In genomic region chr12:124881123-124881522, GRCh38 we compare ENCODE assay signal across 1 cellular context.
TF ChIP-seq lines count a peak whose summit lies in the region.

No MANE protein-coding gene starts in this region.

TF ChIP-seq in HepG2, 621 proteins besides CTCF, POLR2A, EP300 and RAD21 (continues in another document):
- TF ChIP-seq, protein P1, sequence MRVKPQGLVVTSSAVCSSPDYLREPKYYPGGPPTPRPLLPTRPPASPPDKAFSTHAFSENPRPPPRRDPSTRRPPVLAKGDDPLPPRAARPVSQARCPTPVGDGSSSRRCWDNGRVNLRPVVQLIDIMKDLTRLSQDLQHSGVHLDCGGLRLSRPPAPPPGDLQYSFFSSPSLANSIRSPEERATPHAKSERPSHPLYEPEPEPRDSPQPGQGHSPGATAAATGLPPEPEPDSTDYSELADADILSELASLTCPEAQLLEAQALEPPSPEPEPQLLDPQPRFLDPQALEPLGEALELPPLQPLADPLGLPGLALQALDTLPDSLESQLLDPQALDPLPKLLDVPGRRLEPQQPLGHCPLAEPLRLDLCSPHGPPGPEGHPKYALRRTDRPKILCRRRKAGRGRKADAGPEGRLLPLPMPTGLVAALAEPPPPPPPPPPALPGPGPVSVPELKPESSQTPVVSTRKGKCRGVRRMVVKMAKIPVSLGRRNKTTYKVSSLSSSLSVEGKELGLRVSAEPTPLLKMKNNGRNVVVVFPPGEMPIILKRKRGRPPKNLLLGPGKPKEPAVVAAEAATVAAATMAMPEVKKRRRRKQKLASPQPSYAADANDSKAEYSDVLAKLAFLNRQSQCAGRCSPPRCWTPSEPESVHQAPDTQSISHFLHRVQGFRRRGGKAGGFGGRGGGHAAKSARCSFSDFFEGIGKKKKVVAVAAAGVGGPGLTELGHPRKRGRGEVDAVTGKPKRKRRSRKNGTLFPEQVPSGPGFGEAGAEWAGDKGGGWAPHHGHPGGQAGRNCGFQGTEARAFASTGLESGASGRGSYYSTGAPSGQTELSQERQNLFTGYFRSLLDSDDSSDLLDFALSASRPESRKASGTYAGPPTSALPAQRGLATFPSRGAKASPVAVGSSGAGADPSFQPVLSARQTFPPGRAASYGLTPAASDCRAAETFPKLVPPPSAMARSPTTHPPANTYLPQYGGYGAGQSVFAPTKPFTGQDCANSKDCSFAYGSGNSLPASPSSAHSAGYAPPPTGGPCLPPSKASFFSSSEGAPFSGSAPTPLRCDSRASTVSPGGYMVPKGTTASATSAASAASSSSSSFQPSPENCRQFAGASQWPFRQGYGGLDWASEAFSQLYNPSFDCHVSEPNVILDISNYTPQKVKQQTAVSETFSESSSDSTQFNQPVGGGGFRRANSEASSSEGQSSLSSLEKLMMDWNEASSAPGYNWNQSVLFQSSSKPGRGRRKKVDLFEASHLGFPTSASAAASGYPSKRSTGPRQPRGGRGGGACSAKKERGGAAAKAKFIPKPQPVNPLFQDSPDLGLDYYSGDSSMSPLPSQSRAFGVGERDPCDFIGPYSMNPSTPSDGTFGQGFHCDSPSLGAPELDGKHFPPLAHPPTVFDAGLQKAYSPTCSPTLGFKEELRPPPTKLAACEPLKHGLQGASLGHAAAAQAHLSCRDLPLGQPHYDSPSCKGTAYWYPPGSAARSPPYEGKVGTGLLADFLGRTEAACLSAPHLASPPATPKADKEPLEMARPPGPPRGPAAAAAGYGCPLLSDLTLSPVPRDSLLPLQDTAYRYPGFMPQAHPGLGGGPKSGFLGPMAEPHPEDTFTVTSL (CRISPR knock-in tag; IDR thresholded peaks at IDR 0.05; ENCODE audit: borderline replicate concordance), result 0 out of 2 replicates have a peak, but pooled peaks have one; percentile 35
- no peak for TF ChIP-seq ZNF547 (CRISPR knock-in tag; IDR thresholded peaks at IDR 0.05)
- TF ChIP-seq ETV5 (CRISPR knock-in tag; IDR thresholded peaks at IDR 0.05; ENCODE audit: borderline replicate concordance), result peak; percentile 96
- TF ChIP-seq DPF2 (CRISPR knock-in tag; IDR thresholded peaks at IDR 0.05; ENCODE audit: borderline replicate concordance, low read depth), result peak; percentile 61
- TF ChIP-seq ZNF557 (CRISPR knock-in tag; IDR thresholded peaks at IDR 0.05), result peak; percentile 85; the same call in 1 of the 2 replicates
- TF ChIP-seq ARID5B (CRISPR knock-in tag; IDR thresholded peaks at IDR 0.05), result peak; percentile 69
- 0 out of 2 replicates have a peak, but pooled peaks have one; percentile 68 for TF ChIP-seq ZNF264 (CRISPR knock-in tag; IDR thresholded peaks at IDR 0.05)
- TF ChIP-seq SALL1 (CRISPR knock-in tag; IDR thresholded peaks at IDR 0.05), result peak; percentile 81
- no peak for TF ChIP-seq SCMH1 (CRISPR knock-in tag; IDR thresholded peaks at IDR 0.05; ENCODE audit: borderline replicate concordance)
- no peak for TF ChIP-seq MAFG (CRISPR knock-in tag; IDR thresholded peaks at IDR 0.05)
- no peak for TF ChIP-seq ZBTB1 (CRISPR knock-in tag; IDR thresholded peaks at IDR 0.05; ENCODE audit: borderline replicate concordance)
- TF ChIP-seq XRCC5 (optimal IDR thresholded peaks at IDR 0.05; ENCODE audit: low read length), result peak; percentile 21
- 0 out of 2 replicates have a peak, but pooled peaks have one; percentile 21 for TF ChIP-seq DMAP1 (CRISPR knock-in tag; IDR thresholded peaks at IDR 0.05)
- peak; percentile 67; the same call in 1 of the 2 replicates for TF ChIP-seq ZSCAN21 (CRISPR knock-in tag; IDR thresholded peaks at IDR 0.05; ENCODE audit: borderline replicate concordance)
- TF ChIP-seq RARA (CRISPR knock-in tag; IDR thresholded peaks at IDR 0.05), result peak; percentile 90
- peak; percentile 5; the same call in 1 of the 2 replicates for TF ChIP-seq SMC3 (IDR thresholded peaks at IDR 0.05; ENCODE audit: low read length)
- TF ChIP-seq ZFX (CRISPR knock-in tag; IDR thresholded peaks at IDR 0.05; ENCODE audit: low read depth), result 0 out of 2 replicates have a peak, but pooled peaks have one; percentile 17
- TF ChIP-seq SP5 (CRISPR knock-in tag; IDR thresholded peaks at IDR 0.05; ENCODE audit: borderline replicate concordance, low read depth), result peak; percentile 69; the same call in 1 of the 2 replicates
- TF ChIP-seq POLR2G (IDR thresholded peaks at IDR 0.05; ENCODE audit: low read depth, low read length), result peak; percentile 54; the same call in 1 of the 2 replicates
- TF ChIP-seq FOXA3 (CRISPR knock-in tag; IDR thresholded peaks at IDR 0.05), result peak; percentile 34; the same call in 1 of the 2 replicates
- no peak; the same call in 1 of the 2 replicates for TF ChIP-seq TRIM24 (CRISPR knock-in tag; IDR thresholded peaks at IDR 0.05)
- TF ChIP-seq SIX4 (CRISPR knock-in tag; IDR thresholded peaks at IDR 0.05), result peak; percentile 77
- peak; percentile 97 for TF ChIP-seq ZNF460 (CRISPR knock-in tag; IDR thresholded peaks at IDR 0.05; ENCODE audit: borderline replicate concordance)
- peak; percentile 99 for TF ChIP-seq TEAD3 (CRISPR knock-in tag; optimal IDR thresholded peaks at IDR 0.05; ENCODE audit: borderline replicate concordance)
- peak; percentile 70; the same call in 1 of the 2 replicates for TF ChIP-seq ELF1 (CRISPR knock-in tag; IDR thresholded peaks at IDR 0.05)
- 0 out of 2 replicates have a peak, but pooled peaks have one; percentile 36 for TF ChIP-seq ZNF510 (CRISPR knock-in tag; IDR thresholded peaks at IDR 0.05; ENCODE audit: low read depth)
- peak; percentile 79; the same call in 1 of the 2 replicates for TF ChIP-seq ZBTB38 (CRISPR knock-in tag; IDR thresholded peaks at IDR 0.05)
- TF ChIP-seq ZNF607 (CRISPR knock-in tag; IDR thresholded peaks at IDR 0.05; ENCODE audit: borderline replicate concordance), result 0 out of 2 replicates have a peak, but pooled peaks have one; percentile 31
- TF ChIP-seq ZNF263 (CRISPR knock-in tag; IDR thresholded peaks at IDR 0.05), result peak; percentile 95
- no peak; the same call in 1 of the 2 replicates for TF ChIP-seq ARID4A (CRISPR knock-in tag; IDR thresholded peaks at IDR 0.05; ENCODE audit: borderline replicate concordance)
- TF ChIP-seq, protein P2, sequence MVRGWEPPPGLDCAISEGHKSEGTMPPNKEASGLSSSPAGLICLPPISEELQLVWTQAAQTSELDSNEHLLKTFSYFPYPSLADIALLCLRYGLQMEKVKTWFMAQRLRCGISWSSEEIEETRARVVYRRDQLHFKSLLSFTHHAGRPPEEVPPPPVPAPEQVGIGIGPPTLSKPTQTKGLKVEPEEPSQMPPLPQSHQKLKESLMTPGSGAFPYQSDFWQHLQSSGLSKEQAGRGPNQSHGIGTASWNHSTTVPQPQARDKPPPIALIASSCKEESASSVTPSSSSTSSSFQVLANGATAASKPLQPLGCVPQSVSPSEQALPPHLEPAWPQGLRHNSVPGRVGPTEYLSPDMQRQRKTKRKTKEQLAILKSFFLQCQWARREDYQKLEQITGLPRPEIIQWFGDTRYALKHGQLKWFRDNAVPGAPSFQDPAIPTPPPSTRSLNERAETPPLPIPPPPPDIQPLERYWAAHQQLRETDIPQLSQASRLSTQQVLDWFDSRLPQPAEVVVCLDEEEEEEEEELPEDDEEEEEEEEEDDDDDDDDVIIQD (CRISPR knock-in tag; IDR thresholded peaks at IDR 0.05; ENCODE audit: low read depth), result peak; percentile 62
- peak; percentile 73 for TF ChIP-seq HOXA3 (CRISPR knock-in tag; IDR thresholded peaks at IDR 0.05)
- no peak for TF ChIP-seq SNAPC4 (CRISPR knock-in tag; IDR thresholded peaks at IDR 0.05)
- no peak for TF ChIP-seq ZNF781 (CRISPR knock-in tag; IDR thresholded peaks at IDR 0.05; ENCODE audit: borderline replicate concordance, not compliant biosample characterization)
- TF ChIP-seq TCF7 (IDR thresholded peaks at IDR 0.05; ENCODE audit: low read depth), result no peak
- TF ChIP-seq, protein P3, sequence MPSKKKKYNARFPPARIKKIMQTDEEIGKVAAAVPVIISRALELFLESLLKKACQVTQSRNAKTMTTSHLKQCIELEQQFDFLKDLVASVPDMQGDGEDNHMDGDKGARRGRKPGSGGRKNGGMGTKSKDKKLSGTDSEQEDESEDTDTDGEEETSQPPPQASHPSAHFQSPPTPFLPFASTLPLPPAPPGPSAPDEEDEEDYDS (CRISPR knock-in tag; IDR thresholded peaks at IDR 0.05), result peak; percentile 53; the same call in 1 of the 2 replicates
